ENCODE assay signal across 19 cellular contexts in genomic region chr3:138761002-138761401, GRCh38.
DNase-seq lines count a peak whose midpoint lies in the region; ATAC-seq and TF ChIP-seq lines count a peak whose summit lies in the region.
"Had no signal": no experiment of that assay in that cellular context is flagged by ENCODE, and none has a peak within 500 bp of the region (broad histone marks: within the 10 kb centered on the region; RNA-seq: fewer than 3 reads in every experiment).

No MANE protein-coding gene starts in this region.

- no peaks in the 10 kb centered on the region for H3K9me3 ChIP-seq in T-helper 17 cell (ENCODE audit: control insufficient read depth, low read length, poor library complexity, severe bottlenecking)
- H3K9me3 ChIP-seq: MG63 had no signal

- H3K36me3 Mint-ChIP-seq in activated CD4-positive, alpha-beta T cell treated with anti-CD3 and anti-CD28 coated beads, Interleukin-2, amount 10 ng/mL, durations not matched to agents 24 days and 14 days (ENCODE audit: low read depth): peaks cover 10% of the 10 kb centered on the region
- H3K36me3 Mint-ChIP-seq in activated naive CD4-positive, alpha-beta T cell treated with anti-CD3 and anti-CD28 coated beads, Interleukin-2, amount 10 ng/mL, durations not matched to agents 7 days and 5 days: peaks cover 14% of the 10 kb centered on the region
- peaks cover 3% of the 10 kb centered on the region for H3K36me3 Mint-ChIP-seq in T-helper 17 cell (ENCODE audit: low read depth)
- peaks cover 5% of the 10 kb centered on the region for H3K36me3 Mint-ChIP-seq in stimulated activated effector memory CD8-positive, alpha-beta T cell treated with anti-CD3 and anti-CD28 coated beads, Interleukin-12 subunit alpha, Interleukin-12 subunit beta, amount 100 ng/mL, for 72 hours

- 92 to 97% methylated on average over 2 of the region's 2 CpGs for WGBS in lower leg skin, 2 donors

- H3K27ac Mint-ChIP-seq in activated CD4-positive, alpha-beta T cell treated with anti-CD3 and anti-CD28 coated beads, Interleukin-2, amount 10 ng/mL, durations not matched to agents 24 days and 14 days: peak overlapping the region; percentile 43
- H3K27ac Mint-ChIP-seq in activated naive CD4-positive, alpha-beta T cell treated with anti-CD3 and anti-CD28 coated beads, Interleukin-2, amount 10 ng/mL, durations not matched to agents 7 days and 5 days: peak overlapping the region; percentile 29
- peak overlapping the region; percentile 22 for H3K27ac Mint-ChIP-seq in T-helper 17 cell
- peak overlapping the region; percentile 72 for H3K27ac Mint-ChIP-seq in stimulated activated effector memory CD8-positive, alpha-beta T cell treated with anti-CD3 and anti-CD28 coated beads, Interleukin-12 subunit alpha, Interleukin-12 subunit beta, amount 100 ng/mL, for 72 hours
- H3K27ac Mint-ChIP-seq: B cell had no signal

- ATAC-seq in T-helper 17 cell (no peak), HG03045 (IDR thresholded peaks at IDR 0.05; ENCODE audit: unreplicated experiment) (no peak)
- peak; percentile 75 for ATAC-seq in stimulated activated effector memory CD8-positive, alpha-beta T cell treated with anti-CD3 and anti-CD28 coated beads, Interleukin-12 subunit alpha, Interleukin-12 subunit beta, amount 100 ng/mL, for 72 hours

- no peak for TF ChIP-seq POLR2A in lower leg skin (IDR thresholded peaks at IDR 0.05)

- peaks cover 17% of the 10 kb centered on the region for H3K4me1 Mint-ChIP-seq in activated CD4-positive, alpha-beta T cell treated with anti-CD3 and anti-CD28 coated beads, Interleukin-2, amount 10 ng/mL, durations not matched to agents 24 days and 14 days
- peaks cover 7% of the 10 kb centered on the region for H3K4me1 Mint-ChIP-seq in activated naive CD4-positive, alpha-beta T cell treated with anti-CD3 and anti-CD28 coated beads, Interleukin-2, amount 10 ng/mL, durations not matched to agents 7 days and 5 days
- H3K4me1 Mint-ChIP-seq in T-helper 17 cell: peaks cover 24% of the 10 kb centered on the region
- H3K4me1 Mint-ChIP-seq in stimulated activated effector memory CD8-positive, alpha-beta T cell treated with anti-CD3 and anti-CD28 coated beads, Interleukin-12 subunit alpha, Interleukin-12 subunit beta, amount 100 ng/mL, for 72 hours: peaks cover 18% of the 10 kb centered on the region
- H3K4me1 Mint-ChIP-seq: B cell had no signal

- H3K4me3 ChIP-seq in lower leg skin (ENCODE audit: low read depth, poor library complexity, severe bottlenecking): no peak overlapping the region
- H3K4me3 ChIP-seq: MG63 had no signal

- H3K9me3 Mint-ChIP-seq in activated CD4-positive, alpha-beta T cell treated with anti-CD3 and anti-CD28 coated beads, Interleukin-2, amount 10 ng/mL, durations not matched to agents 24 days and 14 days: peaks cover 3% of the 10 kb centered on the region
- no peaks in the 10 kb centered on the region for H3K9me3 Mint-ChIP-seq in activated naive CD4-positive, alpha-beta T cell treated with anti-CD3 and anti-CD28 coated beads, Interleukin-2, amount 10 ng/mL, durations not matched to agents 7 days and 5 days
- H3K9me3 Mint-ChIP-seq in stimulated activated effector memory CD8-positive, alpha-beta T cell treated with anti-CD3 and anti-CD28 coated beads, Interleukin-12 subunit alpha, Interleukin-12 subunit beta, amount 100 ng/mL, for 72 hours: no peaks in the 10 kb centered on the region

- intact Hi-C loops in activated CD4-positive, alpha-beta T cell treated with anti-CD3 and anti-CD28 coated beads, Interleukin-2, amount 10 ng/mL, durations not matched to agents 24 days and 14 days (cut with micrococcal nuclease): no loop called here
- intact Hi-C loops in lower leg skin (cut with DNase I; ENCODE audit: low total_unique reads): no loop called here

- TF ChIP-seq CTCF in lower leg skin (IDR thresholded peaks at IDR 0.05): no peak

- no peaks in the 10 kb centered on the region for H3K27me3 Mint-ChIP-seq in activated CD4-positive, alpha-beta T cell treated with anti-CD3 and anti-CD28 coated beads, Interleukin-2, amount 10 ng/mL, durations not matched to agents 24 days and 14 days
- H3K27me3 Mint-ChIP-seq in activated naive CD4-positive, alpha-beta T cell treated with anti-CD3 and anti-CD28 coated beads, Interleukin-2, amount 10 ng/mL, durations not matched to agents 7 days and 5 days: no peaks in the 10 kb centered on the region
- no peaks in the 10 kb centered on the region for H3K27me3 Mint-ChIP-seq in T-helper 17 cell
- H3K27me3 Mint-ChIP-seq: B cell had no signal

- CTCF ChIA-PET in activated naive CD4-positive, alpha-beta T cell treated with anti-CD3 and anti-CD28 coated beads, Interleukin-2, amount 10 ng/mL, durations not matched to agents 7 days and 5 days (lab: Charles Lee): no interaction called here

- H3K4me3 Mint-ChIP-seq in activated CD4-positive, alpha-beta T cell treated with anti-CD3 and anti-CD28 coated beads, Interleukin-2, amount 10 ng/mL, durations not matched to agents 24 days and 14 days: no peak overlapping the region
- H3K4me3 Mint-ChIP-seq in activated naive CD4-positive, alpha-beta T cell treated with anti-CD3 and anti-CD28 coated beads, Interleukin-2, amount 10 ng/mL, durations not matched to agents 7 days and 5 days: no peak overlapping the region
- peak overlapping the region; percentile 31 for H3K4me3 Mint-ChIP-seq in T-helper 17 cell
- H3K4me3 Mint-ChIP-seq in stimulated activated effector memory CD8-positive, alpha-beta T cell treated with anti-CD3 and anti-CD28 coated beads, Interleukin-12 subunit alpha, Interleukin-12 subunit beta, amount 100 ng/mL, for 72 hours: no peak overlapping the region
- H3K4me3 Mint-ChIP-seq: B cell had no signal

- DNase-seq in activated CD4-positive, alpha-beta T cell treated with anti-CD3 and anti-CD28 coated beads, Interleukin-2, amount 10 ng/mL, durations not matched to agents 24 days and 14 days: no peak
- DNase-seq in activated CD4-positive, alpha-beta T cell treated with anti-CD3 and anti-CD28 coated beads for 1 hour: no peak
- DNase-seq in activated naive CD4-positive, alpha-beta T cell treated with anti-CD3 and anti-CD28 coated beads, Interleukin-2, amount 10 ng/mL, durations not matched to agents 7 days and 5 days: no peak
- no peak for DNase-seq in activated naive CD4-positive, alpha-beta T cell treated with anti-CD3 and anti-CD28 coated beads, Interleukin-2, amount 50 U/mL, for 16 hours
- DNase-seq in T-helper 17 cell (no peak), lower leg skin (ENCODE audit: low spot score in 2 of 2) (no peak)
- no peak for DNase-seq in stimulated activated effector memory CD8-positive, alpha-beta T cell treated with anti-CD3 and anti-CD28 coated beads, Interleukin-12 subunit alpha, Interleukin-12 subunit beta, amount 100 ng/mL, for 72 hours (ENCODE audit: low spot score in 2 of 2)
- DNase-seq: Calu3, GF-D8, GOT3, Kasumi-1, MG63, NCI-H1048, NCI-H1436 treated with DMSO at 0.1 percent for 48 hours, NCI-H2029, NCI-H345, NCI-H524 treated with DMSO at 0.1 percent for 48 hours had no signal

Comparison
In these comparisons a context has a peak if more than half of its experiments do, and no peak if none do; other contexts are left out.
1. H3K27ac Mint-ChIP-seq: peak in every context shown above with its lines; median percentile 72 in stimulated activated effector memory CD8-positive, alpha-beta T cell treated with anti-CD3 and anti-CD28 coated beads, Interleukin-12 subunit alpha, Interleukin-12 subunit beta, amount 100 ng/mL, for 72 hours; 43 in activated CD4-positive, alpha-beta T cell treated with anti-CD3 and anti-CD28 coated beads, Interleukin-2, amount 10 ng/mL, durations not matched to agents 24 days and 14 days; 29 in activated naive CD4-positive, alpha-beta T cell treated with anti-CD3 and anti-CD28 coated beads, Interleukin-2, amount 10 ng/mL, durations not matched to agents 7 days and 5 days; 22 in T-helper 17 cell.